ENCODE assay signal across 1 cellular context in the genomic region with DNA sequence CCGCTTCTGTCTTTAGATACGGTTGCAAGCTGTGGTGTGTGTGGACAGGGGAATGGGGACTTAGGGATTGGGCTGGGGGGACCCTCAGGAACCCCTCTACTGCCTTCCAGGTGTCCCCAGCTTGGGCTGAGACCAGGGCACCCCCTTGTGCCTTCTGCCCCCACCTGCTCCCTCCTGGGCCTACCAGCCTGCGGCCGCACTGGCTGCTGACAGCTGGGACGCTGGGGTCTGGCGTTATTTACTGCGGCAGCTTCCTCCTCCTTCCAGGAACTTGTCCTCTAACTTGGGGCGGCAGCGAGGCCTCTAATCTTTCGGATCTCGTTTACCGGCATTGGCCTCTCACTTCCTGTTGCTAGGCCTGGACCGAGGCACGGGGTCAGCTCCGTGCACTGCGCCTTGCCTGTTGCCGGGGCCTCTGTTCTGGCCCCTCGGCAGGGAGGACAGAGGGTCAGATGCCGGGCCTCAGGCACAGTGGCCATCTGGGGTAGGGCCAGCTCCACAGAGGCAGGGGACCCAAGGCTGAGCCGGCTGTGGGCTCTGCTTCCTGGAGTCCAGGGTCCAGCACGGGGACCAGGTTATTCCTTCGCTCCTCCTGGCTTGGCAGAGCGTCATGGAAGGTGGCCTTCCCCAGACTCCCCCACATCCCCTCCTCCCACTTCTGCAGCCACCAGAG.
TF ChIP-seq lines count a peak whose summit lies in the region.

No MANE protein-coding gene starts in this region.

TF ChIP-seq in GM23338, 12 proteins besides CTCF, POLR2A, EP300 and RAD21 (continued from another document):
- TF ChIP-seq, protein P1, sequence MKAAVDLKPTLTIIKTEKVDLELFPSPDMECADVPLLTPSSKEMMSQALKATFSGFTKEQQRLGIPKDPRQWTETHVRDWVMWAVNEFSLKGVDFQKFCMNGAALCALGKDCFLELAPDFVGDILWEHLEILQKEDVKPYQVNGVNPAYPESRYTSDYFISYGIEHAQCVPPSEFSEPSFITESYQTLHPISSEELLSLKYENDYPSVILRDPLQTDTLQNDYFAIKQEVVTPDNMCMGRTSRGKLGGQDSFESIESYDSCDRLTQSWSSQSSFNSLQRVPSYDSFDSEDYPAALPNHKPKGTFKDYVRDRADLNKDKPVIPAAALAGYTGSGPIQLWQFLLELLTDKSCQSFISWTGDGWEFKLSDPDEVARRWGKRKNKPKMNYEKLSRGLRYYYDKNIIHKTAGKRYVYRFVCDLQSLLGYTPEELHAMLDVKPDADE (IDR thresholded peaks at IDR 0.05): no peak
- no peak for TF ChIP-seq EZH2phosphoT487 (IDR thresholded peaks at IDR 0.05; ENCODE audit: unreplicated experiment)
- TF ChIP-seq STAT1 (IDR thresholded peaks at IDR 0.05; ENCODE audit: unreplicated experiment): no peak
- TF ChIP-seq NANOG (IDR thresholded peaks at IDR 0.05; ENCODE audit: borderline replicate concordance): no peak
- TF ChIP-seq, protein P2, sequence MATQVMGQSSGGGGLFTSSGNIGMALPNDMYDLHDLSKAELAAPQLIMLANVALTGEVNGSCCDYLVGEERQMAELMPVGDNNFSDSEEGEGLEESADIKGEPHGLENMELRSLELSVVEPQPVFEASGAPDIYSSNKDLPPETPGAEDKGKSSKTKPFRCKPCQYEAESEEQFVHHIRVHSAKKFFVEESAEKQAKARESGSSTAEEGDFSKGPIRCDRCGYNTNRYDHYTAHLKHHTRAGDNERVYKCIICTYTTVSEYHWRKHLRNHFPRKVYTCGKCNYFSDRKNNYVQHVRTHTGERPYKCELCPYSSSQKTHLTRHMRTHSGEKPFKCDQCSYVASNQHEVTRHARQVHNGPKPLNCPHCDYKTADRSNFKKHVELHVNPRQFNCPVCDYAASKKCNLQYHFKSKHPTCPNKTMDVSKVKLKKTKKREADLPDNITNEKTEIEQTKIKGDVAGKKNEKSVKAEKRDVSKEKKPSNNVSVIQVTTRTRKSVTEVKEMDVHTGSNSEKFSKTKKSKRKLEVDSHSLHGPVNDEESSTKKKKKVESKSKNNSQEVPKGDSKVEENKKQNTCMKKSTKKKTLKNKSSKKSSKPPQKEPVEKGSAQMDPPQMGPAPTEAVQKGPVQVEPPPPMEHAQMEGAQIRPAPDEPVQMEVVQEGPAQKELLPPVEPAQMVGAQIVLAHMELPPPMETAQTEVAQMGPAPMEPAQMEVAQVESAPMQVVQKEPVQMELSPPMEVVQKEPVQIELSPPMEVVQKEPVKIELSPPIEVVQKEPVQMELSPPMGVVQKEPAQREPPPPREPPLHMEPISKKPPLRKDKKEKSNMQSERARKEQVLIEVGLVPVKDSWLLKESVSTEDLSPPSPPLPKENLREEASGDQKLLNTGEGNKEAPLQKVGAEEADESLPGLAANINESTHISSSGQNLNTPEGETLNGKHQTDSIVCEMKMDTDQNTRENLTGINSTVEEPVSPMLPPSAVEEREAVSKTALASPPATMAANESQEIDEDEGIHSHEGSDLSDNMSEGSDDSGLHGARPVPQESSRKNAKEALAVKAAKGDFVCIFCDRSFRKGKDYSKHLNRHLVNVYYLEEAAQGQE (IDR thresholded peaks at IDR 0.05; ENCODE audit: unreplicated experiment): no peak
